In genomic region chr2:203867561-203868200, GRCh38 we compare ENCODE assay signal across 15 cellular contexts. TPM values are rescaled to one million over a fixed set of nuclear protein-coding genes. Genes with fewer than 3 reads are reported as not detected.
DNase-seq lines count a peak whose midpoint lies in the region; ATAC-seq lines count a peak whose summit lies in the region.
"Had no signal": no experiment of that assay in that cellular context is flagged by ENCODE, and none has a peak within 500 bp of the region (broad histone marks: within the 10 kb centered on the region; RNA-seq: fewer than 3 reads in every experiment).

Gene CTLA4 (plus strand): TSS chr2:203867771. CDS start chr2:203867943, 172 bp downstream.

- peaks cover 12% of the 10 kb centered on the region for H3K9me3 Mint-ChIP-seq in activated CD4-positive, alpha-beta T cell treated with anti-CD3 and anti-CD28 coated beads for 36 hours (ENCODE audit: low read depth)
- H3K9me3 Mint-ChIP-seq in T-cell = peaks cover 0 to 12% (median 4%) of the 10 kb centered on the region in 3 donors
- H3K9me3 Mint-ChIP-seq in activated naive CD8-positive, alpha-beta T cell treated with anti-CD3 and anti-CD28 coated beads, Interleukin-2, amount 10 ng/mL, durations not matched to agents 7 days and 5 days = peaks cover 10% of the 10 kb centered on the region
- H3K9me3 Mint-ChIP-seq in stimulated activated effector memory CD8-positive, alpha-beta T cell treated with anti-CD3 and anti-CD28 coated beads, Interleukin-12 subunit alpha, Interleukin-12 subunit beta, amount 100 ng/mL, for 72 hours = peaks cover 9% of the 10 kb centered on the region

- DNase-seq in activated CD4-positive, alpha-beta T cell treated with anti-CD3 and anti-CD28 coated beads for 36 hours = peak; percentile 57
- DNase-seq in activated CD4-positive, alpha-beta T cell treated with anti-CD3 and anti-CD28 coated beads, Interleukin-2, amount 50 U/mL, for 4 hours = no peak
- DNase-seq in T-cell = peak in 11 of 34 experiments; percentile 17 to 46 (median 36)
- DNase-seq in activated naive CD8-positive, alpha-beta T cell treated with anti-CD3 and anti-CD28 coated beads, Interleukin-2, amount 10 ng/mL, durations not matched to agents 7 days and 5 days = no peak
- no peak for DNase-seq in stimulated activated effector memory CD8-positive, alpha-beta T cell treated with anti-CD3 and anti-CD28 coated beads, Interleukin-12 subunit alpha, Interleukin-12 subunit beta, amount 100 ng/mL, for 72 hours (ENCODE audit: low spot score in 2 of 2)
- DNase-seq: anterior cingulate cortex, NCI-H2029 treated with DMSO at 0.1 percent for 48 hours, NCI-H82, psoas muscle, T-helper 9 cell, transverse colon had no signal

- H3K4me3 Mint-ChIP-seq in activated CD4-positive, alpha-beta T cell treated with anti-CD3 and anti-CD28 coated beads for 36 hours = peak within 1 kb of the TSS; percentile 93
- H3K4me3 Mint-ChIP-seq in T-cell = peak within 1 kb of the TSS; percentile 80 to 85 (median 84)
- H3K4me3 Mint-ChIP-seq in activated naive CD8-positive, alpha-beta T cell treated with anti-CD3 and anti-CD28 coated beads, Interleukin-2, amount 10 ng/mL, durations not matched to agents 7 days and 5 days = peak within 1 kb of the TSS; percentile 86
- H3K4me3 Mint-ChIP-seq in stimulated activated effector memory CD8-positive, alpha-beta T cell treated with anti-CD3 and anti-CD28 coated beads, Interleukin-12 subunit alpha, Interleukin-12 subunit beta, amount 100 ng/mL, for 72 hours = peak within 1 kb of the TSS; percentile 85

- intact Hi-C loops in activated CD4-positive, alpha-beta T cell treated with anti-CD3 and anti-CD28 coated beads for 36 hours (cut with DNase I, micrococcal nuclease) = loop anchor here (1.0 to 10.0 kb wide), 5 partner anchors 12 to 1593 kb away; no protein-coding TSS in a partner anchor

- peaks cover 58% of the 10 kb centered on the region for H3K36me3 Mint-ChIP-seq in activated CD4-positive, alpha-beta T cell treated with anti-CD3 and anti-CD28 coated beads for 36 hours (ENCODE audit: low read depth)
- peaks cover 16% of the 10 kb centered on the region for H3K36me3 Mint-ChIP-seq in T-cell
- H3K36me3 Mint-ChIP-seq in activated naive CD8-positive, alpha-beta T cell treated with anti-CD3 and anti-CD28 coated beads, Interleukin-2, amount 10 ng/mL, durations not matched to agents 7 days and 5 days = peaks cover 24% of the 10 kb centered on the region
- peaks cover 57% of the 10 kb centered on the region for H3K36me3 Mint-ChIP-seq in stimulated activated effector memory CD8-positive, alpha-beta T cell treated with anti-CD3 and anti-CD28 coated beads, Interleukin-12 subunit alpha, Interleukin-12 subunit beta, amount 100 ng/mL, for 72 hours

- no peaks in the 10 kb centered on the region for H3K27me3 Mint-ChIP-seq in activated CD4-positive, alpha-beta T cell treated with anti-CD3 and anti-CD28 coated beads for 36 hours
- no peaks in the 10 kb centered on the region for H3K27me3 Mint-ChIP-seq in T-cell
- H3K27me3 Mint-ChIP-seq in activated naive CD8-positive, alpha-beta T cell treated with anti-CD3 and anti-CD28 coated beads, Interleukin-2, amount 10 ng/mL, durations not matched to agents 7 days and 5 days = no peaks in the 10 kb centered on the region

- CTCF ChIA-PET in activated CD4-positive, alpha-beta T cell treated with anti-CD3 and anti-CD28 coated beads for 36 hours (lab: Charles Lee) = interaction anchor here (0.6 to 7.0 kb wide), 16 partner anchors 7 to 383 kb away, joined by 3 to 41 read pairs (median 4); no protein-coding TSS in a partner anchor
- CTCF ChIA-PET in T-cell (lab: Charles Lee) = interaction anchor here (0.6 to 3.6 kb wide), 8 partner anchors 10 to 185 kb away, joined by 3 to 15 read pairs (median 4); no protein-coding TSS in a partner anchor

- ATAC-seq in activated CD4-positive, alpha-beta T cell treated with anti-CD3 and anti-CD28 coated beads for 36 hours = peak; percentile 28
- ATAC-seq in T-cell (replicated peaks in 1 of 4) = peak; percentile 62 to 74 (median 64)
- ATAC-seq in activated naive CD8-positive, alpha-beta T cell treated with anti-CD3 and anti-CD28 coated beads, Interleukin-2, amount 10 ng/mL, durations not matched to agents 7 days and 5 days (ENCODE audit: low read depth) = peak; percentile 41
- ATAC-seq in stimulated activated effector memory CD8-positive, alpha-beta T cell treated with anti-CD3 and anti-CD28 coated beads, Interleukin-12 subunit alpha, Interleukin-12 subunit beta, amount 100 ng/mL, for 72 hours = peak; percentile 46
- no peak for ATAC-seq in HG02884 (IDR thresholded peaks at IDR 0.05; ENCODE audit: unreplicated experiment)
- ATAC-seq in GM18502 (IDR thresholded peaks at IDR 0.05; ENCODE audit: poor library complexity, unreplicated experiment) = no peak
- ATAC-seq in GM21526 (IDR thresholded peaks at IDR 0.05; ENCODE audit: low FRiP score, unreplicated experiment) = no peak
- ATAC-seq: esophagus mucosa, psoas muscle had no signal

- H3K4me1 Mint-ChIP-seq in activated CD4-positive, alpha-beta T cell treated with anti-CD3 and anti-CD28 coated beads for 36 hours = peaks cover 71% of the 10 kb centered on the region
- peaks cover 65 to 71% (median 70%) of the 10 kb centered on the region in 3 donors for H3K4me1 Mint-ChIP-seq in T-cell
- H3K4me1 Mint-ChIP-seq in activated naive CD8-positive, alpha-beta T cell treated with anti-CD3 and anti-CD28 coated beads, Interleukin-2, amount 10 ng/mL, durations not matched to agents 7 days and 5 days = peaks cover 50% of the 10 kb centered on the region
- H3K4me1 Mint-ChIP-seq in stimulated activated effector memory CD8-positive, alpha-beta T cell treated with anti-CD3 and anti-CD28 coated beads, Interleukin-12 subunit alpha, Interleukin-12 subunit beta, amount 100 ng/mL, for 72 hours = peaks cover 62% of the 10 kb centered on the region

- POLR2A ChIA-PET in activated CD4-positive, alpha-beta T cell treated with anti-CD3 and anti-CD28 coated beads for 36 hours (lab: Charles Lee) = interaction anchor here (0.6 to 9.0 kb wide), 18 partner anchors 10 to 315 kb away, joined by 3 to 81 read pairs (median 8); no protein-coding TSS in a partner anchor
- POLR2A ChIA-PET in T-cell (lab: Charles Lee) = interaction anchor here (0.6 to 2.1 kb wide), 12 partner anchors 8 to 1158 kb away, joined by 3 to 10 read pairs (median 4); no protein-coding TSS in a partner anchor
- POLR2A ChIA-PET in activated naive CD8-positive, alpha-beta T cell treated with anti-CD3 and anti-CD28 coated beads, Interleukin-2, amount 10 ng/mL, durations not matched to agents 7 days and 5 days (lab: Charles Lee) = interaction anchor here (0.6 to 2.2 kb wide), 7 partner anchors 10 to 230 kb away, joined by 3 to 11 read pairs (median 3); no protein-coding TSS in a partner anchor

- H3K27ac Mint-ChIP-seq in activated CD4-positive, alpha-beta T cell treated with anti-CD3 and anti-CD28 coated beads for 36 hours = peak within 1 kb of the TSS; percentile 100
- H3K27ac Mint-ChIP-seq in T-cell = peak within 1 kb of the TSS; percentile 95 to 97
- peak within 1 kb of the TSS; percentile 97 for H3K27ac Mint-ChIP-seq in activated naive CD8-positive, alpha-beta T cell treated with anti-CD3 and anti-CD28 coated beads, Interleukin-2, amount 10 ng/mL, durations not matched to agents 7 days and 5 days
- H3K27ac Mint-ChIP-seq in stimulated activated effector memory CD8-positive, alpha-beta T cell treated with anti-CD3 and anti-CD28 coated beads, Interleukin-12 subunit alpha, Interleukin-12 subunit beta, amount 100 ng/mL, for 72 hours = peak within 1 kb of the TSS; percentile 96

RNA-seq across cellular contexts. Expression of gene CTLA4, which starts in this region (rescaled TPM):
- total RNA-seq in activated CD4-positive, alpha-beta T cell treated with anti-CD3 and anti-CD28 coated beads for 36 hours = 100 to 1,000 TPM; 121 to 127 TPM
- total RNA-seq in T-cell = 10 to 100 TPM; 11.9 to 56.2 (median 14.8) TPM
- 1 to 10 TPM; 7.3 to 7.6 TPM for total RNA-seq in activated naive CD8-positive, alpha-beta T cell treated with anti-CD3 and anti-CD28 coated beads, Interleukin-2, amount 10 ng/mL, durations not matched to agents 7 days and 5 days
- total RNA-seq: psoas muscle had no signal

Comparison
In these comparisons a context has a peak if more than half of its experiments do, and no peak if none do; other contexts are left out.
1. ATAC-seq: peak in activated CD4-positive, alpha-beta T cell treated with anti-CD3 and anti-CD28 coated beads for 36 hours (single experiment), T-cell (4 of 4), activated naive CD8-positive, alpha-beta T cell treated with anti-CD3 and anti-CD28 coated beads, Interleukin-2, amount 10 ng/mL, durations not matched to agents 7 days and 5 days (single experiment) and stimulated activated effector memory CD8-positive, alpha-beta T cell treated with anti-CD3 and anti-CD28 coated beads, Interleukin-12 subunit alpha, Interleukin-12 subunit beta, amount 100 ng/mL, for 72 hours (single experiment); none in HG02884 (single experiment), GM18502 (single experiment) and GM21526 (single experiment).
2. Peak in every context shown above with its lines, with median percentiles within 50 percentile points of each other: H3K27ac Mint-ChIP-seq and H3K4me3 Mint-ChIP-seq.